9 cellular contexts compared by ENCODE assay signal in genomic region chr5:129020683-129021082, GRCh38. TPM values are rescaled to one million over a fixed set of nuclear protein-coding genes. Genes with fewer than 3 reads are reported as not detected.
"Had no signal": no experiment of that assay in that cellular context is flagged by ENCODE, and none has a peak within 500 bp of the region (broad histone marks: within the 10 kb centered on the region; RNA-seq: fewer than 3 reads in every experiment).

No MANE protein-coding gene starts in this region.

- H3K4me3 Mint-ChIP-seq: GM23338, H9, HFFc6 had no signal

- H3K9me3 Mint-ChIP-seq: GM23338, H9 had no signal

- H3K27ac Mint-ChIP-seq: GM23338, H9, HFFc6 had no signal

- H3K4me3 ChIP-seq: GM23248, GM23338, HAP-1 had no signal

- ATAC-seq: GM23338, HCT116 had no signal

- H3K36me3 ChIP-seq: HAP-1 had no signal

- H3K4me1 ChIP-seq: HAP-1 had no signal

- H3K9me3 ChIP-seq: HAP-1 had no signal

- H3K4me1 Mint-ChIP-seq: GM23338, H9 had no signal

- H3K9ac ChIP-seq: GM23248 had no signal

- H3K4me2 ChIP-seq: GM23338 had no signal

- H2AFZ ChIP-seq: GM23248, GM23338 had no signal

- DNase-seq: GM23248, GOT3, H7, H9, HCEC 1CT, HFFc6 had no signal

- H3K27ac ChIP-seq: GM23248 had no signal

RNA-seq across cellular contexts. Expression of gene SLC27A6, which starts 55.4 kb away (rescaled TPM):
- polyA plus RNA-seq: GM23248 had no signal
